Comparison of ENCODE assay signal across 18 cellular contexts in genomic region chr22:45576730-45577464, GRCh38.
DNase-seq lines count a peak whose midpoint lies in the region; ATAC-seq, FAIRE-seq and TF ChIP-seq lines count a peak whose summit lies in the region.
"Had no signal": no experiment of that assay in that cellular context is flagged by ENCODE, and none has a peak within 500 bp of the region (broad histone marks: within the 10 kb centered on the region; RNA-seq: fewer than 3 reads in every experiment).

No MANE protein-coding gene starts in this region.

- no peak for TF ChIP-seq RAD21 in A549 (conservative IDR thresholded peaks at IDR 0.05 in 1 of 2, IDR thresholded peaks at IDR 0.05 in 1 of 2)

- POLR2A ChIA-PET in A549 (lab: Yijun Ruan, JAX), result no interaction called here

- no peak for ATAC-seq in A549
- ATAC-seq: GM12878, K562 had no signal

- no peaks in the 10 kb centered on the region for H3K9me3 Mint-ChIP-seq in chondrocyte (ENCODE audit: low read depth)

- DNase-seq in A549 (ENCODE audit: low read depth in 1 of 2, low spot score in 1 of 2) (no peak), chondrocyte (ENCODE audit: low spot score) (peak; percentile 78), osteoblast (ENCODE audit: insufficient read length, low spot score, missing footprints) (peak; percentile 30), NCI-H1694 treated with DMSO at 0.1 percent for 48 hours (lab: John Stamatoyannopoulos, UW) (no peak), GM19238 (ENCODE audit: insufficient read length, low spot score) (no peak)
- DNase-seq in activated T-cell treated with anti-CD3 and anti-CD28 coated beads, Interleukin-2, amount 50 U/mL, for 48 hours, result no peak
- DNase-seq: ACHN; BE2C; CD4-positive, alpha-beta memory T cell; DMS79 treated with DMSO at 0.1 percent for 48 hours; GM23248; HCEC 1CT; IMR-90 had no signal

- H3K27ac ChIP-seq in A549 (peak overlapping the region; percentile 81 to 93; a peak in 5 of 6 replicates), osteoblast (ENCODE audit: low read depth, low read length) (no peak overlapping the region)
- H3K27ac ChIP-seq in BLaER1 treated with 17β-estradiol and CSF1 and Interleukin-3, amounts not matched to agents 10 nM and 100 nM, result no peak overlapping the region
- H3K27ac ChIP-seq: GM23248 had no signal

- no peak for TF ChIP-seq EP300 in A549 (IDR thresholded peaks at IDR 0.05)

- no peak overlapping the region for H2AFZ ChIP-seq in osteoblast (ENCODE audit: low read length)
- H2AFZ ChIP-seq: GM23248 had no signal

- no peak overlapping the region for H3K27ac Mint-ChIP-seq in chondrocyte (ENCODE audit: unreplicated experiment)
- H3K27ac Mint-ChIP-seq: CD14-positive monocyte; CD4-positive, alpha-beta memory T cell had no signal

- CTCF ChIA-PET in A549 (lab: Yijun Ruan, JAX), result interaction anchor here (0.8 to 3.2 kb wide), 32 partner anchors 10 to 397 kb away, joined by 3 to 31 read pairs (median 7); no protein-coding TSS in a partner anchor

- H3K27me3 Mint-ChIP-seq in chondrocyte (ENCODE audit: low read depth), result no peaks in the 10 kb centered on the region

- peaks cover 2% of the 10 kb centered on the region for H3K36me3 Mint-ChIP-seq in chondrocyte (ENCODE audit: low read depth)
- H3K36me3 Mint-ChIP-seq: CD14-positive monocyte had no signal

- TF ChIP-seq POLR2A in A549 (IDR thresholded peaks at IDR 0.05; ENCODE audit: low read length), result no peak

- no peak overlapping the region for H3K4me3 ChIP-seq in A549
- H3K4me3 ChIP-seq in BLaER1 treated with 17β-estradiol and CSF1 and Interleukin-3, amounts not matched to agents 10 nM and 100 nM, result no peak overlapping the region
- H3K4me3 ChIP-seq in osteoblast (ENCODE audit: insufficient read depth, low read length), result no peak overlapping the region
- H3K4me3 ChIP-seq: GM12878, GM23248, K562 had no signal

- H3K4me2 ChIP-seq in A549, result no peak overlapping the region
- peak overlapping the region in 8 of 11 experiments; percentile 67 to 93 (median 88); a peak in 16 of 22 replicates for H3K4me2 ChIP-seq in BLaER1 treated with 17β-estradiol and CSF1 and Interleukin-3, amounts not matched to agents 10 nM and 100 nM
- H3K4me2 ChIP-seq in osteoblast (ENCODE audit: insufficient read depth, low read length), result no peak overlapping the region

- 91% methylated on average over 15 of the region's 19 CpGs for whole genome bisulfite sequencing in A549 (ENCODE audit: missing lambda C conversion rate)

- H3K4me1 Mint-ChIP-seq in chondrocyte (ENCODE audit: low read depth), result no peaks in the 10 kb centered on the region

- H3K9ac ChIP-seq in BLaER1 treated with 17β-estradiol and CSF1 and Interleukin-3, amounts not matched to agents 10 nM and 100 nM, result peak overlapping the region in 1 of 11 experiments; percentile 26; a peak in 1 of 22 replicates
- H3K9ac ChIP-seq: GM23248 had no signal

- no peak overlapping the region for H3K4me3 Mint-ChIP-seq in chondrocyte (ENCODE audit: unreplicated experiment)
- H3K4me3 Mint-ChIP-seq: CD14-positive monocyte; CD4-positive, alpha-beta memory T cell had no signal

- peaks cover 0 to 66% (median 25%) of the 10 kb centered on the region in 11 experiments; a peak in 16 of 22 replicates for H4K20me1 ChIP-seq in BLaER1 treated with 17β-estradiol and CSF1 and Interleukin-3, amounts not matched to agents 10 nM and 100 nM
- H4K20me1 ChIP-seq in osteoblast (ENCODE audit: insufficient read depth, low read length), result no peaks in the 10 kb centered on the region

- H3K79me2 ChIP-seq in osteoblast (ENCODE audit: insufficient read depth, low read length), result no peaks in the 10 kb centered on the region

- peaks cover 0 to 41% (median 0%) of the 10 kb centered on the region in 11 experiments; a peak in 9 of 22 replicates for H3K27me3 ChIP-seq in BLaER1 treated with 17β-estradiol and CSF1 and Interleukin-3, amounts not matched to agents 10 nM and 100 nM
- no peaks in the 10 kb centered on the region for H3K27me3 ChIP-seq in osteoblast (ENCODE audit: insufficient read depth, low read length)
- H3K27me3 ChIP-seq: BE2C had no signal

- H3K9me3 ChIP-seq in A549, result peaks cover 2% of the 10 kb centered on the region
- peaks cover 1 to 8% (median 3%) of the 10 kb centered on the region in 11 experiments; a peak in 17 of 22 replicates for H3K9me3 ChIP-seq in BLaER1 treated with 17β-estradiol and CSF1 and Interleukin-3, amounts not matched to agents 10 nM and 100 nM (replicated peaks in 1 of 11)
- H3K9me3 ChIP-seq in osteoblast (ENCODE audit: low read depth, low read length), result no peaks in the 10 kb centered on the region
- H3K9me3 ChIP-seq: BE2C had no signal

- 0 out of 22 replicates have a peak, but pooled peaks cover 0 to 2% (median 0%) of the 10 kb centered on the region in 11 experiments for H3K36me3 ChIP-seq in BLaER1 treated with 17β-estradiol and CSF1 and Interleukin-3, amounts not matched to agents 10 nM and 100 nM
- no peaks in the 10 kb centered on the region for H3K36me3 ChIP-seq in osteoblast (ENCODE audit: insufficient read depth, low read length)
- H3K36me3 ChIP-seq: BE2C had no signal

- no peak for FAIRE-seq in A549 (lab: Jason Lieb, UNC)
- FAIRE-seq: GM12878, HTR-8/SVneo, K562 had no signal

- TF ChIP-seq CTCF in A549 (IDR thresholded peaks at IDR 0.05), result no peak
- TF ChIP-seq CTCF in chondrocyte (IDR thresholded peaks at IDR 0.05), result no peak
- no peak for TF ChIP-seq CTCF in osteoblast (IDR thresholded peaks at IDR 0.05; ENCODE audit: extremely low read depth, low read depth, low read length)

- H3K4me1 ChIP-seq in A549 (peaks cover 39% of the 10 kb centered on the region), osteoblast (ENCODE audit: insufficient read depth, low read length) (no peaks in the 10 kb centered on the region)
- H3K4me1 ChIP-seq in BLaER1 treated with 17β-estradiol and CSF1 and Interleukin-3, amounts not matched to agents 10 nM and 100 nM, result peaks cover 44 to 86% (median 76%) of the 10 kb centered on the region in 10 experiments

TF ChIP-seq in A549, 52 proteins besides CTCF, POLR2A, EP300 and RAD21:
- TF ChIP-seq RARB (CRISPR knock-in tag; IDR thresholded peaks at IDR 0.05) (no peak), ELK1 (IDR thresholded peaks at IDR 0.05; ENCODE audit: low read depth, low read length) (no peak), HOXB13 (CRISPR knock-in tag; IDR thresholded peaks at IDR 0.05; ENCODE audit: low read depth) (no peak), ZNF302 (CRISPR knock-in tag; IDR thresholded peaks at IDR 0.05) (no peak), SMC3 (IDR thresholded peaks at IDR 0.05) (no peak), KDM5A (IDR thresholded peaks at IDR 0.05) (no peak), TFCP2L1 (CRISPR knock-in tag; IDR thresholded peaks at IDR 0.05) (no peak), MAX (IDR thresholded peaks at IDR 0.05) (no peak), MAZ (IDR thresholded peaks at IDR 0.05; ENCODE audit: borderline replicate concordance, low read depth, low read length) (no peak), REST (IDR thresholded peaks at IDR 0.05) (no peak), CBX2 (IDR thresholded peaks at IDR 0.05; ENCODE audit: borderline replicate concordance, low read depth) (no peak), HOXB5 (CRISPR knock-in tag; IDR thresholded peaks at IDR 0.05) (no peak), ATOH8 (CRISPR knock-in tag; IDR thresholded peaks at IDR 0.05; ENCODE audit: low read depth) (no peak)
TF ChIP-seq in A549: peak in this region for 0.

Comparison
In these comparisons a context has a peak if more than half of its experiments do, and no peak if none do; other contexts are left out.
1. DNase-seq: peak in chondrocyte (single experiment) and osteoblast (single experiment); none in A549 (0 of 2), NCI-H1694 treated with DMSO at 0.1 percent for 48 hours (single experiment), activated T-cell treated with anti-CD3 and anti-CD28 coated beads, Interleukin-2, amount 50 U/mL, for 48 hours (0 of 2) and GM19238 (single experiment).
2. H3K27ac ChIP-seq: peak in A549 (2 of 2); none in BLaER1 treated with 17β-estradiol and CSF1 and Interleukin-3, amounts not matched to agents 10 nM and 100 nM (0 of 11) and osteoblast (single experiment).
3. H3K4me2 ChIP-seq: peak in BLaER1 treated with 17β-estradiol and CSF1 and Interleukin-3, amounts not matched to agents 10 nM and 100 nM (8 of 11); none in A549 (single experiment) and osteoblast (single experiment).